12 cellular contexts compared by ENCODE assay signal in genomic region chr3:160796813-160797164, GRCh38. TPM values are rescaled to one million over a fixed set of nuclear protein-coding genes. Genes with fewer than 3 reads are reported as not detected.
A peak's percentile ranks its signal among the peaks of the same experiment; 100 is the strongest.
DNase-seq lines count a peak whose midpoint lies in the region; ATAC-seq and TF ChIP-seq lines count a peak whose summit lies in the region.
"Had no signal": no experiment of that assay in that cellular context is flagged by ENCODE, and none has a peak within 500 bp of the region (broad histone marks: within the 10 kb centered on the region; RNA-seq: fewer than 3 reads in every experiment).

No MANE protein-coding gene starts in this region.

- H3K36me3 ChIP-seq in HEK293 (ENCODE audit: control insufficient read depth in 2 of 2, insufficient read depth in 1 of 2, low read length in 2 of 2) (no peaks in the 10 kb centered on the region), right atrium auricular region (no peaks in the 10 kb centered on the region)
- H3K36me3 ChIP-seq: esophagus muscularis mucosa had no signal

- TF ChIP-seq CTCF in HEK293 (tag by site-specific recombination; IDR thresholded peaks at IDR 0.05) (no peak), right atrium auricular region (IDR thresholded peaks at IDR 0.05) (no peak), retinal pigment epithelial cell (conservative IDR thresholded peaks at IDR 0.05; ENCODE audit: low read depth, low read length) (no peak)

- H3K27me3 ChIP-seq in right atrium auricular region = no peaks in the 10 kb centered on the region
- H3K27me3 ChIP-seq: esophagus muscularis mucosa had no signal

- ATAC-seq in GM21786 (IDR thresholded peaks at IDR 0.05; ENCODE audit: unreplicated experiment) (no peak), GM18502 (IDR thresholded peaks at IDR 0.05; ENCODE audit: poor library complexity, unreplicated experiment) (no peak)

- DNase-seq in NCI-H774 (lab: John Stamatoyannopoulos, UW) = peak; percentile 83
- no peak for DNase-seq in right atrium auricular region (ENCODE audit: low spot score)
- peak; percentile 33 for DNase-seq in retinal pigment epithelial cell (ENCODE audit: low read depth)
- no peak for DNase-seq in NOMO-1 treated with dmso at 0.1 percent for 144 hours (lab: John Stamatoyannopoulos, UW; ENCODE audit: unreplicated experiment)
- no peak for DNase-seq in posterior cingulate gyrus
- DNase-seq: activated naive CD4-positive, alpha-beta T cell treated with anti-CD3 and anti-CD28 coated beads, Interleukin-2, amount 10 ng/mL, durations not matched to agents 7 days and 5 days; HCEC 1CT had no signal

- CTCF ChIA-PET in HEK293 (lab: Yijun Ruan, JAX) = interaction anchor here (1.1 kb wide), 1 partner anchor 88 kb away, joined by 3 read pairs; no protein-coding TSS in a partner anchor

- intact Hi-C loops in posterior cingulate gyrus (cut with DNase I) = no loop called here

- POLR2A ChIA-PET in HEK293 (lab: Yijun Ruan, JAX) = interaction anchor here (2.8 kb wide), 1 partner anchor 41 kb away, joined by 12 read pairs; the partner anchor contains the start of gene PPM1L

- peaks cover 12% of the 10 kb centered on the region for H3K4me1 ChIP-seq in HEK293 (ENCODE audit: control insufficient read depth, insufficient read depth, low read length)
- peaks cover 0 to 23% of the 10 kb centered on the region in 2 donors for H3K4me1 ChIP-seq in right atrium auricular region

- no peak overlapping the region for H3K27ac ChIP-seq in HEK293 (ENCODE audit: extremely low read depth, low read depth, low read length)
- peak overlapping the region; percentile 60 to 66 for H3K27ac ChIP-seq in right atrium auricular region
- H3K27ac ChIP-seq: SK-N-MC had no signal

- no peaks in the 10 kb centered on the region for H3K9me3 ChIP-seq in HEK293 (ENCODE audit: control insufficient read depth, insufficient read depth, low read depth, low read length)
- no peaks in the 10 kb centered on the region for H3K9me3 ChIP-seq in right atrium auricular region
- H3K9me3 ChIP-seq: esophagus muscularis mucosa had no signal

- H3K4me3 ChIP-seq in HEK293 (ENCODE audit: low read depth, low read length) (no peak overlapping the region), right atrium auricular region (no peak overlapping the region), retinal pigment epithelial cell (ENCODE audit: low read length) (no peak overlapping the region)
- H3K4me3 ChIP-seq: esophagus muscularis mucosa, SK-N-MC had no signal

TF ChIP-seq in HEK293, 187 proteins besides CTCF, POLR2A, EP300 and RAD21 (continues in another document):
- TF ChIP-seq ZNF248 (tag by site-specific recombination; IDR thresholded peaks at IDR 0.05) (0 out of 2 replicates have a peak, but pooled peaks have one; percentile 16), ZFP69B (tag by site-specific recombination; IDR thresholded peaks at IDR 0.05) (no peak; the same call in 1 of the 2 replicates), WT1 (tag by site-specific recombination; IDR thresholded peaks at IDR 0.05) (peak; percentile 91), ZNF133 (tag by site-specific recombination; IDR thresholded peaks at IDR 0.05) (no peak), ZNF18 (tag by site-specific recombination; IDR thresholded peaks at IDR 0.05) (peak; percentile 38; the same call in 1 of the 2 replicates), SCRT2 (tag by site-specific recombination; IDR thresholded peaks at IDR 0.05) (no peak), KLF8 (tag by site-specific recombination; IDR thresholded peaks at IDR 0.05) (peak; percentile 75), PRDM1 (tag by site-specific recombination; IDR thresholded peaks at IDR 0.05) (peak; percentile 89), ZNF426 (tag by site-specific recombination; IDR thresholded peaks at IDR 0.05) (no peak), KLF1 (tag by site-specific recombination; IDR thresholded peaks at IDR 0.05) (peak; percentile 38; the same call in 1 of the 2 replicates), ZNF311 (tag by site-specific recombination; IDR thresholded peaks at IDR 0.05; ENCODE audit: borderline replicate concordance) (no peak), ZNF660 (tag by site-specific recombination; IDR thresholded peaks at IDR 0.05) (0 out of 2 replicates have a peak, but pooled peaks have one; percentile 53), ZBTB44 (tag by site-specific recombination; IDR thresholded peaks at IDR 0.05) (peak; percentile 94), ZNF114 (tag by site-specific recombination; IDR thresholded peaks at IDR 0.05) (no peak), ZEB2 (tag by site-specific recombination; IDR thresholded peaks at IDR 0.05) (peak; percentile 83), INSM2 (tag by site-specific recombination; IDR thresholded peaks at IDR 0.05) (peak; percentile 72), REST (tag by site-specific recombination; IDR thresholded peaks at IDR 0.05) (no peak), KLF17 (tag by site-specific recombination; IDR thresholded peaks at IDR 0.05) (peak; percentile 86)

RNA-seq across cellular contexts. Expression of gene PPM1L, which starts 40.8 kb away (rescaled TPM):
- 10 to 100 TPM; 23.8 to 47.4 TPM for total RNA-seq in right atrium auricular region

Comparison
In these comparisons a context has a peak if more than half of its experiments do, and no peak if none do; other contexts are left out.
1. DNase-seq: peak in NCI-H774 (single experiment) and retinal pigment epithelial cell (single experiment); none in right atrium auricular region (single experiment), NOMO-1 treated with dmso at 0.1 percent for 144 hours (single experiment) and posterior cingulate gyrus (0 of 10).